ENCODE assay signal across 11 cellular contexts in genomic region chr2:219908538-219908937, GRCh38.
"Had no signal": no experiment of that assay in that cellular context is flagged by ENCODE, and none has a peak within 500 bp of the region (broad histone marks: within the 10 kb centered on the region; RNA-seq: fewer than 3 reads in every experiment).

No MANE protein-coding gene starts in this region.

- H3K36me3 Mint-ChIP-seq: activated naive CD8-positive, alpha-beta T cell treated with anti-CD3 and anti-CD28 coated beads, Interleukin-2, amount 10 ng/mL, durations not matched to agents 7 days and 5 days had no signal

- H3K27ac Mint-ChIP-seq: activated CD4-positive, alpha-beta T cell treated with anti-CD3 and anti-CD28 coated beads, Interleukin-2, amount 10 ng/mL, durations not matched to agents 24 days and 14 days; activated CD8-positive, alpha-beta T cell treated with anti-CD3 and anti-CD28 coated beads for 36 hours; activated naive CD8-positive, alpha-beta T cell treated with anti-CD3 and anti-CD28 coated beads, Interleukin-2, amount 10 ng/mL, durations not matched to agents 7 days and 5 days; activated T-helper 17 cell treated with anti-CD3 and anti-CD28 coated beads, Interleukin-2, amount 50 U/mL, for 72 hours; effector memory CD8-positive, alpha-beta T cell; nephron progenitor cell had no signal

- H3K27me3 Mint-ChIP-seq: activated CD4-positive, alpha-beta T cell treated with anti-CD3 and anti-CD28 coated beads, Interleukin-2, amount 10 ng/mL, durations not matched to agents 24 days and 14 days; activated CD8-positive, alpha-beta T cell treated with anti-CD3 and anti-CD28 coated beads for 36 hours; activated naive CD8-positive, alpha-beta T cell treated with anti-CD3 and anti-CD28 coated beads, Interleukin-2, amount 10 ng/mL, durations not matched to agents 7 days and 5 days; activated T-helper 17 cell treated with anti-CD3 and anti-CD28 coated beads, Interleukin-2, amount 50 U/mL, for 72 hours had no signal

- H3K4me1 Mint-ChIP-seq: activated CD4-positive, alpha-beta T cell treated with anti-CD3 and anti-CD28 coated beads, Interleukin-2, amount 10 ng/mL, durations not matched to agents 24 days and 14 days; activated naive CD8-positive, alpha-beta T cell treated with anti-CD3 and anti-CD28 coated beads, Interleukin-2, amount 10 ng/mL, durations not matched to agents 7 days and 5 days; activated T-helper 17 cell treated with anti-CD3 and anti-CD28 coated beads, Interleukin-2, amount 50 U/mL, for 72 hours had no signal

- H3K4me3 Mint-ChIP-seq: activated CD4-positive, alpha-beta T cell treated with anti-CD3 and anti-CD28 coated beads, Interleukin-2, amount 10 ng/mL, durations not matched to agents 24 days and 14 days; activated CD8-positive, alpha-beta T cell treated with anti-CD3 and anti-CD28 coated beads for 36 hours; activated naive CD8-positive, alpha-beta T cell treated with anti-CD3 and anti-CD28 coated beads, Interleukin-2, amount 10 ng/mL, durations not matched to agents 7 days and 5 days; activated T-helper 17 cell treated with anti-CD3 and anti-CD28 coated beads, Interleukin-2, amount 50 U/mL, for 72 hours; effector memory CD8-positive, alpha-beta T cell; nephron progenitor cell had no signal

- H3K9me3 Mint-ChIP-seq: activated CD4-positive, alpha-beta T cell treated with anti-CD3 and anti-CD28 coated beads, Interleukin-2, amount 10 ng/mL, durations not matched to agents 24 days and 14 days; activated CD8-positive, alpha-beta T cell treated with anti-CD3 and anti-CD28 coated beads for 36 hours; activated naive CD8-positive, alpha-beta T cell treated with anti-CD3 and anti-CD28 coated beads, Interleukin-2, amount 10 ng/mL, durations not matched to agents 7 days and 5 days; activated T-helper 17 cell treated with anti-CD3 and anti-CD28 coated beads, Interleukin-2, amount 50 U/mL, for 72 hours; nephron progenitor cell had no signal

- DNase-seq: activated CD4-positive, alpha-beta T cell treated with anti-CD3 and anti-CD28 coated beads, Interleukin-2, amount 10 ng/mL, durations not matched to agents 24 days and 14 days; activated CD8-positive, alpha-beta T cell treated with anti-CD3 and anti-CD28 coated beads for 36 hours; activated naive CD4-positive, alpha-beta T cell treated with Interleukin-2 at 50 U/mL for 16 hours; activated naive CD8-positive, alpha-beta T cell treated with anti-CD3 and anti-CD28 coated beads, Interleukin-2, amount 10 ng/mL, durations not matched to agents 7 days and 5 days; activated T-cell treated with anti-CD3 and anti-CD28 coated beads, Interleukin-2, amount 50 U/mL, for 1 hour; amygdala; effector memory CD8-positive, alpha-beta T cell; lower lobe of right lung; nephron progenitor cell; stimulated activated naive CD4-positive, alpha-beta T cell treated with Interleukin-2 at 50 U/mL for 16 hours had no signal
